31 cellular contexts compared by ENCODE assay signal in genomic region chr1:220892997-220893700, GRCh38. TPM values are rescaled to one million over a fixed set of nuclear protein-coding genes. Genes with fewer than 3 reads are reported as not detected.
DNase-seq lines count a peak whose midpoint lies in the region; ATAC-seq and TF ChIP-seq lines count a peak whose summit lies in the region.
"Had no signal": no experiment of that assay in that cellular context is flagged by ENCODE, and none has a peak within 500 bp of the region (broad histone marks: within the 10 kb centered on the region; RNA-seq: fewer than 3 reads in every experiment).

No MANE protein-coding gene starts in this region.

- H3K27ac ChIP-seq in psoas muscle (no peak overlapping the region), GM23248 (no peak overlapping the region)
- H3K27ac ChIP-seq: BLaER1, heart right ventricle, HL-60, left ventricle myocardium inferior, RWPE1, spleen, thyroid gland, WERI-Rb-1 had no signal

- H3K27ac Mint-ChIP-seq in T-helper 2 cell treated with Interferon-gamma antibody and Interleukin-4, amounts not matched to agents 5 μg/mL and 100 μg/mL, for 36 hours = no peak overlapping the region
- H3K27ac Mint-ChIP-seq: activated T-helper 1 cell treated with anti-CD3 and anti-CD28 coated beads, Interleukin-12 subunit alpha, Interleukin-12 subunit beta, Interleukin-2, Interleukin-4 antibody, amounts not matched to agents 30 ng/mL and 10 ng/mL and 1 ng/mL, durations not matched to agents 14 hours and 24 hours and 36 hours; immature natural killer cell had no signal

- H3K4me3 ChIP-seq in iPS-15b (ENCODE audit: low read depth, low read length) (peak overlapping the region; percentile 48), psoas muscle (peak overlapping the region; percentile 55), GM23248 (no peak overlapping the region)
- H3K4me3 ChIP-seq: BLaER1, GM12878, HAP-1 had no signal

- H3K9me3 ChIP-seq in iPS-15b (ENCODE audit: control insufficient read depth, insufficient read depth, low read length) (no peaks in the 10 kb centered on the region), psoas muscle (no peaks in the 10 kb centered on the region), GM23248 (ENCODE audit: low read depth) (no peaks in the 10 kb centered on the region)
- H3K9me3 ChIP-seq: HAP-1, left ventricle myocardium inferior, thyroid gland had no signal

- H3K27me3 Mint-ChIP-seq in T-helper 2 cell treated with Interferon-gamma antibody and Interleukin-4, amounts not matched to agents 5 μg/mL and 100 μg/mL, for 36 hours (ENCODE audit: low read depth) = peaks cover 71% of the 10 kb centered on the region

- H3K9ac ChIP-seq in iPS-15b (ENCODE audit: low read depth, low read length) = no peak overlapping the region
- H3K9ac ChIP-seq in GM23248 = no peak overlapping the region
- H3K9ac ChIP-seq: BLaER1 had no signal

- intact Hi-C loops in psoas muscle (cut with DNase I) = no loop called here
- intact Hi-C loops in posterior cingulate gyrus (cut with DNase I) = no loop called here

- H3K27me3 ChIP-seq in iPS-15b (ENCODE audit: control insufficient read depth, insufficient read depth, low read length) = peaks cover 98% of the 10 kb centered on the region
- peaks cover 0 to 64% (median 37%) of the 10 kb centered on the region in 3 donors for H3K27me3 ChIP-seq in psoas muscle (ENCODE audit: insufficient read depth in 3 of 3, low read length in 2 of 3)
- peaks cover 24% of the 10 kb centered on the region for H3K27me3 ChIP-seq in GM23248 (replicated peaks; ENCODE audit: insufficient read depth)

- DNase-seq in GM13976 (ENCODE audit: low spot score) = peak; percentile 16
- DNase-seq in T-helper 2 cell treated with Interferon-gamma antibody and Interleukin-4, amounts not matched to agents 5 μg/mL and 100 μg/mL, for 36 hours (ENCODE audit: low spot score) = no peak
- no peak for DNase-seq in psoas muscle
- DNase-seq in NCI-H1417 treated with DMSO at 0.1 percent for 48 hours (lab: John Stamatoyannopoulos, UW) = no peak
- no peak for DNase-seq in effector CD4-positive, alpha-beta T cell
- DNase-seq in posterior cingulate gyrus = no peak
- DNase-seq in GM23248 = no peak
- DNase-seq: ACHN; activated naive CD4-positive, alpha-beta T cell treated with anti-CD3 and anti-CD28 coated beads, Interleukin-2, amount 50 U/mL, for 16 hours; central memory CD4-positive, alpha-beta T cell; COR-L47; heart right ventricle; immature natural killer cell; left ventricle myocardium inferior; midbrain; NCI-H1105; NCI-H2081; NCI-H774; stimulated activated CD4-positive, alpha-beta T cell treated with anti-CD3 and anti-CD28 coated beads, Interleukin-2, amount 100 ng/mL, for 48 hours; stimulated activated naive CD4-positive, alpha-beta T cell; thyroid gland; WERI-Rb-1 had no signal

- in situ Hi-C loops in GM13976 (cut with MboI; ENCODE audit: low sequenced_read_pairs, unreplicated experiment) = no loop called here
- in situ Hi-C loops in GM23248 (cut with MboI) = no loop called here

- H3K4me1 Mint-ChIP-seq in T-helper 2 cell treated with Interferon-gamma antibody and Interleukin-4, amounts not matched to agents 5 μg/mL and 100 μg/mL, for 36 hours (ENCODE audit: low read depth) = peaks cover 15% of the 10 kb centered on the region

- H3K4me2 ChIP-seq in GM23248 (ENCODE audit: unreplicated experiment) = no peak overlapping the region
- H3K4me2 ChIP-seq: BLaER1 had no signal

- H3K4me3 Mint-ChIP-seq in T-helper 2 cell treated with Interferon-gamma antibody and Interleukin-4, amounts not matched to agents 5 μg/mL and 100 μg/mL, for 36 hours = peak overlapping the region; percentile 11

- no peaks in the 10 kb centered on the region for H3F3A ChIP-seq in GM23248 (ENCODE audit: insufficient read depth)

- H3K9me3 Mint-ChIP-seq in T-helper 2 cell treated with Interferon-gamma antibody and Interleukin-4, amounts not matched to agents 5 μg/mL and 100 μg/mL, for 36 hours = no peaks in the 10 kb centered on the region

- H3K36me3 Mint-ChIP-seq in T-helper 2 cell treated with Interferon-gamma antibody and Interleukin-4, amounts not matched to agents 5 μg/mL and 100 μg/mL, for 36 hours (ENCODE audit: low read depth) = no peaks in the 10 kb centered on the region

- TF ChIP-seq CTCF in GM13976 (IDR thresholded peaks at IDR 0.05; ENCODE audit: borderline replicate concordance, control extremely low read depth, extremely low read depth, insufficient read depth, missing control alignments) (no peak), psoas muscle (IDR thresholded peaks at IDR 0.05) (no peak)

- H3K4me1 ChIP-seq in iPS-15b (ENCODE audit: control insufficient read depth, insufficient read depth, low read length) = no peaks in the 10 kb centered on the region
- peaks cover 3% of the 10 kb centered on the region for H3K4me1 ChIP-seq in psoas muscle
- H3K4me1 ChIP-seq in GM23248 (ENCODE audit: insufficient read depth) = no peaks in the 10 kb centered on the region
- H3K4me1 ChIP-seq: BLaER1, HAP-1 had no signal

- no peak overlapping the region for H2AFZ ChIP-seq in GM23248

- no peaks in the 10 kb centered on the region for H3K36me3 ChIP-seq in iPS-15b (ENCODE audit: control insufficient read depth, insufficient read depth, low read length)
- no peaks in the 10 kb centered on the region for H3K36me3 ChIP-seq in psoas muscle (ENCODE audit: insufficient read depth in 1 of 2, low read depth in 1 of 2)
- no peaks in the 10 kb centered on the region for H3K36me3 ChIP-seq in GM23248 (ENCODE audit: low read depth)
- H3K36me3 ChIP-seq: BLaER1, HAP-1, heart right ventricle, left ventricle myocardium inferior, spleen, thyroid gland, WERI-Rb-1 had no signal

- H4K20me1 ChIP-seq in GM23248 (ENCODE audit: insufficient read depth) = no peaks in the 10 kb centered on the region
- H4K20me1 ChIP-seq: BLaER1 had no signal

- 44 to 48% (median 48%) methylated on average over 18 of the region's 18 CpGs for WGBS in psoas muscle, 3 donors
- 63 to 65% methylated on average over 18 of the region's 18 CpGs for WGBS in GM23248 (ENCODE audit: low coverage in 1 of 2, low lambda C conversion rate in 2 of 2, missing lambda C conversion rate in 2 of 2), 2 experiments

- ATAC-seq in psoas muscle = no peak
- ATAC-seq: GM12878 had no signal

- H3K9me2 ChIP-seq in GM23248 (ENCODE audit: insufficient read depth) = no peaks in the 10 kb centered on the region

- H3K79me2 ChIP-seq in GM23248 (ENCODE audit: insufficient read depth) = no peaks in the 10 kb centered on the region

RNA-seq across cellular contexts. Expression of gene HLX, which starts 13.9 kb away (rescaled TPM):
- 10 to 100 TPM in 1 of 4 donors, 1 to 10 TPM in 3; 4.1 to 11.6 (median 7.3) TPM for total RNA-seq in psoas muscle
- polyA plus RNA-seq in psoas muscle (1 to 10 TPM; 3.2 to 4.3 (median 4.1) TPM), GM23248 (2016; fragmentation: Nextera tagmentation; extraction: Ambion mirVana) (20.0 and 21.5 TPM in 2 replicates)
- 14.0 and 24.2 TPM in 2 replicates for total RNA-seq in GM23248 (2014; rRNA removed; shearing (Covaris generic))
- polyA plus RNA-seq: neural cell had no signal
